Comparison of ENCODE assay signal across 16 cellular contexts in genomic region chr11:131889760-131890620, GRCh38.
DNase-seq lines count a peak whose midpoint lies in the region; ATAC-seq, FAIRE-seq and TF ChIP-seq lines count a peak whose summit lies in the region.
"Had no signal": no experiment of that assay in that cellular context is flagged by ENCODE, and none has a peak within 500 bp of the region (broad histone marks: within the 10 kb centered on the region; RNA-seq: fewer than 3 reads in every experiment).

No MANE protein-coding gene starts in this region.

- H3K14ac ChIP-seq in H9 (ENCODE audit: insufficient read depth, low read length), result no peak overlapping the region; the same call in 1 of the 2 replicates

- H3K4ac ChIP-seq in H9 (ENCODE audit: low read depth, low read length), result no peak overlapping the region; the same call in 1 of the 2 replicates
- H3K4ac ChIP-seq in mesendoderm (ENCODE audit: low read depth, low read length), result no peak overlapping the region

- TF ChIP-seq EP300 in GM12878 (IDR thresholded peaks at IDR 0.05; ENCODE audit: borderline replicate concordance in 1 of 2, control insufficient read depth in 1 of 2, low read depth in 2 of 2, low read length in 2 of 2), result no peak

- H4K20me1 ChIP-seq in H9 (ENCODE audit: control insufficient read depth, insufficient read depth, insufficient read length), result no peaks in the 10 kb centered on the region
- H4K20me1 ChIP-seq in GM12878 (ENCODE audit: control insufficient read depth, insufficient read depth), result no peaks in the 10 kb centered on the region

- H3K4me1 ChIP-seq in H9 (ENCODE audit: insufficient read depth, low read length) (peaks cover 10% of the 10 kb centered on the region; the same call in 1 of the 2 replicates), GM12878 (ENCODE audit: control insufficient read depth, insufficient read depth, low read length) (peaks cover 57% of the 10 kb centered on the region), mesendoderm (ENCODE audit: control insufficient read depth, low read depth, low read length) (peaks cover 13% of the 10 kb centered on the region)

- H4K5ac ChIP-seq in H9 (ENCODE audit: insufficient read length, low read depth, low read length), result no peak overlapping the region
- no peak overlapping the region for H4K5ac ChIP-seq in mesendoderm (ENCODE audit: low read length)

- H3K4me3 Mint-ChIP-seq in H9, result no peak overlapping the region
- H3K4me3 Mint-ChIP-seq in activated T-helper 17 cell treated with anti-CD3 and anti-CD28 coated beads, Interleukin-2, amount 50 U/mL, for 72 hours, result no peak overlapping the region
- H3K4me3 Mint-ChIP-seq: activated CD8-positive, alpha-beta memory T cell treated with anti-CD3 and anti-CD28 coated beads, Interleukin-2, amount 10 ng/mL, durations not matched to agents 7 days and 5 days had no signal

- H3K4me1 Mint-ChIP-seq in H9, result peaks cover 16 to 25% of the 10 kb centered on the region in 2 experiments
- no peaks in the 10 kb centered on the region for H3K4me1 Mint-ChIP-seq in activated T-helper 17 cell treated with anti-CD3 and anti-CD28 coated beads, Interleukin-2, amount 50 U/mL, for 72 hours
- H3K4me1 Mint-ChIP-seq: activated CD8-positive, alpha-beta memory T cell treated with anti-CD3 and anti-CD28 coated beads, Interleukin-2, amount 10 ng/mL, durations not matched to agents 7 days and 5 days had no signal

- H3K4me3 ChIP-seq in AG10803 (ENCODE audit: low read length), result no peak overlapping the region
- no peak overlapping the region for H3K4me3 ChIP-seq in GM12878
- H3K4me3 ChIP-seq in mesendoderm (ENCODE audit: low read length), result no peak overlapping the region
- H3K4me3 ChIP-seq: heart right ventricle, PC-9, skin epidermis, uterus had no signal

- peak overlapping the region; percentile 13 for H3K4me2 ChIP-seq in H9 (ENCODE audit: insufficient read depth, insufficient read length, low read length)
- peak overlapping the region; percentile 53; the same call in 1 of the 2 replicates for H3K4me2 ChIP-seq in GM12878 (ENCODE audit: control insufficient read depth, insufficient read depth)
- no peak overlapping the region for H3K4me2 ChIP-seq in mesendoderm (ENCODE audit: low read length)
- H3K4me2 ChIP-seq: PC-9 had no signal

- H2BK20ac ChIP-seq in H9 (ENCODE audit: low read depth, low read length, poor library complexity, severe bottlenecking), result no peak overlapping the region

- H3K36me3 ChIP-seq in GM12878 (ENCODE audit: control insufficient read depth in 2 of 2, insufficient read depth in 2 of 2, low read length in 1 of 2) (no peaks in the 10 kb centered on the region), mesendoderm (ENCODE audit: control insufficient read depth, insufficient read depth, low read length) (no peaks in the 10 kb centered on the region)
- H3K36me3 ChIP-seq: heart right ventricle, uterus had no signal

- H3K27me3 ChIP-seq in H9 (ENCODE audit: insufficient read depth, low read length) (no peaks in the 10 kb centered on the region), GM12878 (replicated peaks in 1 of 2; ENCODE audit: control insufficient read depth in 2 of 2, insufficient read depth in 2 of 2, low read length in 1 of 2) (no peaks in the 10 kb centered on the region), mesendoderm (ENCODE audit: insufficient read depth, low read length, poor library complexity) (no peaks in the 10 kb centered on the region)
- H3K27me3 ChIP-seq: uterus had no signal

- H2AFZ ChIP-seq in H9 (ENCODE audit: low read length) (no peak overlapping the region), GM12878 (ENCODE audit: control insufficient read depth, low read depth, low read length) (no peak overlapping the region; the same call in 1 of the 2 replicates)
- H2AFZ ChIP-seq: PC-9 had no signal

- H3K79me1 ChIP-seq in H9 (ENCODE audit: insufficient read depth, low read depth, low read length, poor library complexity, severe bottlenecking) (no peaks in the 10 kb centered on the region), mesendoderm (ENCODE audit: low read length) (no peaks in the 10 kb centered on the region)

- peak; percentile 39 for DNase-seq in AG10803 (ENCODE audit: low read depth)
- DNase-seq in H9, result no peak
- no peak for DNase-seq in GM12878 (ENCODE audit: low read depth, low spot score)
- peak; percentile 79 for DNase-seq in mesendoderm
- DNase-seq in RWPE1 (ENCODE audit: low spot score), result no peak
- no peak for DNase-seq in DMS 273 (lab: John Stamatoyannopoulos, UW; ENCODE audit: unreplicated experiment)
- DNase-seq: activated CD8-positive, alpha-beta memory T cell treated with anti-CD3 and anti-CD28 coated beads, Interleukin-2, amount 10 ng/mL, durations not matched to agents 7 days and 5 days; effector CD4-positive, alpha-beta T cell; GOT3; heart right ventricle; NCI-H1694; PC-9 had no signal

- no peak overlapping the region for H2BK5ac ChIP-seq in H9 (ENCODE audit: insufficient read length, low read length)
- no peak overlapping the region for H2BK5ac ChIP-seq in mesendoderm (ENCODE audit: low read length)

- no peak overlapping the region for H4K91ac ChIP-seq in H9 (ENCODE audit: insufficient read length, low read depth, low read length)

- H3K36me3 Mint-ChIP-seq in H9 (ENCODE audit: insufficient read depth in 1 of 3, low read depth in 3 of 3), result no peaks in the 10 kb centered on the region; a peak in 1 of 7 replicates
- no peaks in the 10 kb centered on the region for H3K36me3 Mint-ChIP-seq in activated T-helper 17 cell treated with anti-CD3 and anti-CD28 coated beads, Interleukin-2, amount 50 U/mL, for 72 hours (ENCODE audit: low read depth)
- H3K36me3 Mint-ChIP-seq: activated CD8-positive, alpha-beta memory T cell treated with anti-CD3 and anti-CD28 coated beads, Interleukin-2, amount 10 ng/mL, durations not matched to agents 7 days and 5 days had no signal

- POLR2A ChIA-PET in GM12878 (lab: Charles Lee) (interaction anchor here (0.7 to 1.0 kb wide), 3 partner anchors 11 to 14 kb away, joined by 3 to 5 read pairs (median 3); no protein-coding TSS in a partner anchor), RWPE1 (lab: Yijun Ruan, JAX; ENCODE audit: low non-redundant PET) (no interaction called here)

- no peaks in the 10 kb centered on the region for H3K79me2 ChIP-seq in H9 (ENCODE audit: insufficient read depth, low read length)
- H3K79me2 ChIP-seq in GM12878 (ENCODE audit: control insufficient read depth, insufficient read depth, low read length), result no peaks in the 10 kb centered on the region
- no peaks in the 10 kb centered on the region for H3K79me2 ChIP-seq in mesendoderm (ENCODE audit: control insufficient read depth, insufficient read depth, low read length)

- H3K27ac ChIP-seq in H9 (ENCODE audit: insufficient read length, low read depth, low read length) (peak overlapping the region; percentile 66), GM12878 (ENCODE audit: control insufficient read depth, insufficient read depth) (no peak overlapping the region), mesendoderm (ENCODE audit: low read depth, low read length) (no peak overlapping the region), RWPE1 (no peak overlapping the region)
- H3K27ac ChIP-seq: PC-9, uterus had no signal

- RAD21 ChIA-PET in GM12878 (lab: Charles Lee; ENCODE audit: unreplicated experiment), result interaction anchor here (0.8 to 12.4 kb wide), 7 partner anchors 11 to 141 kb away, joined by 3 to 136 read pairs (median 4); no protein-coding TSS in a partner anchor

- H3K9me3 ChIP-seq in H9 (ENCODE audit: control insufficient read depth, low read depth, low read length), result no peaks in the 10 kb centered on the region
- H3K9me3 ChIP-seq in GM12878 (replicated peaks; ENCODE audit: control insufficient read depth, insufficient read depth, low read length), result peaks cover 3% of the 10 kb centered on the region; the same call in 2 of the 3 replicates
- H3K9me3 ChIP-seq: heart right ventricle, uterus had no signal

- H3K23ac ChIP-seq in H9 (ENCODE audit: insufficient read length, low read depth, low read length), result no peak overlapping the region
- no peak overlapping the region for H3K23ac ChIP-seq in mesendoderm (ENCODE audit: low read length)

- CTCF ChIA-PET in GM12878 (lab: Yijun Ruan, JAX) (interaction anchor here (0.9 to 17.6 kb wide), 5 partner anchors 8 to 19 kb away, joined by 3 to 215 read pairs (median 7); no protein-coding TSS in a partner anchor), RWPE1 (lab: Yijun Ruan, JAX) (no interaction called here)

- peak; percentile 15; the same call in 1 of the 2 replicates for TF ChIP-seq RAD21 in GM12878 (IDR thresholded peaks at IDR 0.05; ENCODE audit: insufficient read depth, low read depth, low read length)

- intact Hi-C loops in GM12878 (cut with micrococcal nuclease; ENCODE audit: unreplicated experiment), result loop anchor here (5.0 kb wide), 1 partner anchor 467 kb away; no protein-coding TSS in a partner anchor

- TF ChIP-seq POLR2A in GM12878 (IDR thresholded peaks at IDR 0.05; ENCODE audit: low read depth, low read length), result no peak

- no TSS peak for BruUV-seq in GM12878 (replicated peaks; lab: Mats Ljungman, UMichigan)

- SMC1A ChIA-PET in GM12878 (lab: Charles Lee; ENCODE audit: uncharacterized antibody, unreplicated experiment), result interaction anchor here (1.5 to 5.1 kb wide), 3 partner anchors 11 to 20 kb away, joined by 5 to 81 read pairs (median 20); no protein-coding TSS in a partner anchor

- H4K8ac ChIP-seq in H9 (replicated peaks; ENCODE audit: insufficient read length, low read depth, low read length) (no peak overlapping the region), mesendoderm (ENCODE audit: low read depth, low read length) (no peak overlapping the region)

- no peak overlapping the region for H2BK15ac ChIP-seq in H9 (ENCODE audit: low read depth, low read length)
- H2BK15ac ChIP-seq in mesendoderm (replicated peaks; ENCODE audit: low read depth), result no peak overlapping the region

- H2BK12ac ChIP-seq in H9 (ENCODE audit: insufficient read length, low read depth, low read length), result no peak overlapping the region

- H2AK5ac ChIP-seq in H9 (ENCODE audit: insufficient read length, low read length) (no peak overlapping the region), mesendoderm (ENCODE audit: low read length) (no peak overlapping the region)

- H3K56ac ChIP-seq in H9 (ENCODE audit: insufficient read length, low read depth, low read length), result no peak overlapping the region
- H3K56ac ChIP-seq in mesendoderm (ENCODE audit: low read length), result peak overlapping the region; percentile 22

- no peak overlapping the region for H3K27ac Mint-ChIP-seq in H9
- no peak overlapping the region for H3K27ac Mint-ChIP-seq in activated T-helper 17 cell treated with anti-CD3 and anti-CD28 coated beads, Interleukin-2, amount 50 U/mL, for 72 hours
- H3K27ac Mint-ChIP-seq: activated CD8-positive, alpha-beta memory T cell treated with anti-CD3 and anti-CD28 coated beads, Interleukin-2, amount 10 ng/mL, durations not matched to agents 7 days and 5 days had no signal

- H3K18ac ChIP-seq in H9 (ENCODE audit: insufficient read length, low read depth, low read length), result peak overlapping the region; percentile 60
- H3K18ac ChIP-seq in mesendoderm (ENCODE audit: low read length), result no peak overlapping the region

- H3K23me2 ChIP-seq in H9 (ENCODE audit: insufficient read length, low read depth, low read length, poor library complexity, severe bottlenecking), result no peaks in the 10 kb centered on the region

- ATAC-seq in GM12878 (peak; percentile 40), GM18870 (IDR thresholded peaks at IDR 0.05; ENCODE audit: unreplicated experiment) (no peak)
- ATAC-seq in activated T-helper 17 cell treated with anti-CD3 and anti-CD28 coated beads, Interleukin-2, amount 50 U/mL, for 72 hours (replicated peaks), result no peak
- ATAC-seq: activated CD8-positive, alpha-beta memory T cell treated with anti-CD3 and anti-CD28 coated beads, Interleukin-2, amount 10 ng/mL, durations not matched to agents 7 days and 5 days had no signal

- in situ Hi-C loops in GM12878 (cut with MboI), result loop anchor here (10.0 kb wide), 1 partner anchor 465 kb away; no protein-coding TSS in a partner anchor

- no peaks in the 10 kb centered on the region for H3K9me3 Mint-ChIP-seq in H9
- peaks cover 5% of the 10 kb centered on the region for H3K9me3 Mint-ChIP-seq in activated T-helper 17 cell treated with anti-CD3 and anti-CD28 coated beads, Interleukin-2, amount 50 U/mL, for 72 hours

- peaks cover 2% of the 10 kb centered on the region; the same call in 1 of the 2 replicates for H3K27me3 Mint-ChIP-seq in H9 (ENCODE audit: low read depth)
- H3K27me3 Mint-ChIP-seq in activated T-helper 17 cell treated with anti-CD3 and anti-CD28 coated beads, Interleukin-2, amount 50 U/mL, for 72 hours, result peaks cover 7% of the 10 kb centered on the region
- H3K27me3 Mint-ChIP-seq: activated CD8-positive, alpha-beta memory T cell treated with anti-CD3 and anti-CD28 coated beads, Interleukin-2, amount 10 ng/mL, durations not matched to agents 7 days and 5 days had no signal

- whole genome bisulfite sequencing in H9 (ENCODE audit: extremely low coverage, insufficient read length, low lambda C conversion rate), result no CpG with 5 or more reads among the region's 4 CpGs
- WGBS in GM12878 (ENCODE audit: insufficient coverage, insufficient replicate concordance, low lambda C conversion rate, missing lambda C conversion rate), result 61% methylated on average over 4 of the region's 4 CpGs
- no CpG with 5 or more reads among the region's 4 CpGs for WGBS in mesendoderm (ENCODE audit: extremely low coverage, insufficient coverage, low lambda C conversion rate)

- H2BK120ac ChIP-seq in H9 (ENCODE audit: low read depth, low read length, poor library complexity, severe bottlenecking) (no peak overlapping the region), mesendoderm (ENCODE audit: low read depth, low read length) (no peak overlapping the region)

- TF ChIP-seq CTCF in AG10803 (conservative IDR thresholded peaks at IDR 0.05; ENCODE audit: low read length), result 0 out of 2 replicates have a peak, but pooled peaks have one; percentile 19
- peak; percentile 42 for TF ChIP-seq CTCF in H9 (conservative IDR thresholded peaks at IDR 0.05)
- TF ChIP-seq CTCF in GM12878 (IDR thresholded peaks at IDR 0.05 in 2 of 3, conservative IDR thresholded peaks at IDR 0.05 in 1 of 3; ENCODE audit: control insufficient read depth in 2 of 3, extremely low read depth in 1 of 3, insufficient read depth in 1 of 3, low read depth in 3 of 3, low read length in 3 of 3), result peak in 2 of 3 experiments; percentile 7 to 15; a peak in 1 of 6 replicates
- no peak for TF ChIP-seq CTCF in RWPE1 (conservative IDR thresholded peaks at IDR 0.05; ENCODE audit: low read depth)

- no peak overlapping the region for H3T11ph ChIP-seq in H9 (ENCODE audit: low read length)

- FAIRE-seq in GM12878 (lab: Jason Lieb, UNC), result no peak

- H3K9ac ChIP-seq in H9 (ENCODE audit: extremely low read depth, insufficient read length, low read length), result no peak overlapping the region
- no peak overlapping the region for H3K9ac ChIP-seq in GM12878 (ENCODE audit: control insufficient read depth, insufficient read depth, low read length)
- H3K9ac ChIP-seq in mesendoderm (ENCODE audit: low read length), result no peak overlapping the region

Comparison
In these comparisons a context has a peak if more than half of its experiments do, and no peak if none do; other contexts are left out.
1. DNase-seq: peak in AG10803 (single experiment) and mesendoderm (single experiment); none in H9 (single experiment), GM12878 (single experiment), RWPE1 (single experiment) and DMS 273 (single experiment).